In the genomic region with DNA sequence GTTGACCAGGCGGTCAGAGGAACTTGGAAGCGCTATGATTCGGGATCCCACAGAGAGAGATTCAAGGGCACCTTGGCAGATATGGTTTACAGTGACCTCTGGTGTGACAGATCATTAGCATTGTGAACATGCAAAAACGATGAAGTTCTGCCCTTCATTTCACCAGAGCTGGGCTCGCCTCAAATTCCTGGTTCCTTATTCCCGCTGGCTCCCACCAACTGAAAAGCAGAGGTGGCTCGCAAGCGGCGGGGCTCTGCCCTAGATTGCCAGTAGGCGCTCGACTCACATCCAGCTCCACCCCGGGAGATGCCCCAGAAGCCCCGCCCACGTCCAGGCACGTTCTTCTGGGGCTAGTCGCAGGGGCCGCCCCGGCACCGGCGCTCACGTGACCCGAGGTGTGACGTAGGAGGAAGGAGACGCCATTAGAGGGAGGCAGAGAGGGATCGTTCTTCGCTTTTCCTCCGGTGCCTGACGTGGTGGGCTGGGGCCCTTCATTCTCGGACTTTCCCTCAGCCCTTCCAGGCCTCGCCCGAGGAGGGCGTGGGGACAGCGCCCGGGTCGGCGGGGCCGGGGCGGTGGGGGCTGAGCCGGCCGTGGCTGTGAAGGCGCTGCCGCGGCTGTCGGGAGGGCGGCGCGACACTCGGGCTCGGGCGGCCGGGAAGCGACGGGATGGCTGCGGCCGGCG, we compare ENCODE assay signal across 8 cellular contexts. TPM values are rescaled to one million over a fixed set of nuclear protein-coding genes. Genes with fewer than 3 reads are reported as not detected.
DNase-seq lines count a peak whose midpoint lies in the region; ATAC-seq and TF ChIP-seq lines count a peak whose summit lies in the region.

A gene with protein sequence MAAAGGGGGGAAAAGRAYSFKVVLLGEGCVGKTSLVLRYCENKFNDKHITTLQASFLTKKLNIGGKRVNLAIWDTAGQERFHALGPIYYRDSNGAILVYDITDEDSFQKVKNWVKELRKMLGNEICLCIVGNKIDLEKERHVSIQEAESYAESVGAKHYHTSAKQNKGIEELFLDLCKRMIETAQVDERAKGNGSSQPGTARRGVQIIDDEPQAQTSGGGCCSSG (plus strand): TSS at position 403 of the 685 bp plus-strand sequence. CDS start 267 bp downstream, at position 670.

- DNase-seq in NCI-H1694 treated with DMSO at 0.1 percent for 48 hours (lab: John Stamatoyannopoulos, UW) (peak; percentile 82), T-helper 17 cell (peak; percentile 97 to 98 (median 97)), amygdala (lab: John Stamatoyannopoulos, UW) (peak; percentile 47 to 98 (median 94)), left ventricle myocardium inferior (peak; percentile 96), prostate gland (ENCODE audit: low spot score) (peak; percentile 97)

- H3K4me3 ChIP-seq in left ventricle myocardium inferior (peak within 1 kb of the TSS; percentile 89), prostate gland (peak within 1 kb of the TSS; percentile 76 to 78), urinary bladder (ENCODE audit: low read depth, low read length) (peak within 1 kb of the TSS; percentile 89)

- ATAC-seq in HG02885 (IDR thresholded peaks at IDR 0.05; ENCODE audit: poor library complexity, unreplicated experiment) (peak; percentile 95), T-helper 17 cell (peak; percentile 90)

- H3K27me3 Mint-ChIP-seq in T-helper 17 cell, result peaks cover 22% of the 10 kb centered on the region

- H3K27ac Mint-ChIP-seq in T-helper 17 cell, result peak within 1 kb of the TSS; percentile 95

- H3K27me3 ChIP-seq in left ventricle myocardium inferior (ENCODE audit: low read depth) (peaks cover 6% of the 10 kb centered on the region), prostate gland (replicated peaks; ENCODE audit: insufficient read depth) (no peaks in the 10 kb centered on the region)

- TF ChIP-seq CTCF in left ventricle myocardium inferior (IDR thresholded peaks at IDR 0.05; ENCODE audit: borderline replicate concordance), result peak; percentile 49
- peak in 2 of 4 experiments; percentile 56 to 61 for TF ChIP-seq CTCF in prostate gland (IDR thresholded peaks at IDR 0.05)

- peaks cover 21% of the 10 kb centered on the region for H3K4me1 Mint-ChIP-seq in T-helper 17 cell

- 2% methylated on average over 45 of the region's 56 CpGs for WGBS in prostate gland
- 1% methylated on average over 56 of the region's 56 CpGs for WGBS in urinary bladder

- H3K4me3 Mint-ChIP-seq in T-helper 17 cell, result peak within 1 kb of the TSS; percentile 88

- H3K36me3 Mint-ChIP-seq in T-helper 17 cell (ENCODE audit: low read depth), result no peaks in the 10 kb centered on the region

- peaks cover 52% of the 10 kb centered on the region for H3K4me1 ChIP-seq in left ventricle myocardium inferior
- no peaks in the 10 kb centered on the region for H3K4me1 ChIP-seq in prostate gland (replicated peaks)
- H3K4me1 ChIP-seq in urinary bladder (ENCODE audit: insufficient read depth), result peaks cover 2% of the 10 kb centered on the region

- H3K36me3 ChIP-seq in left ventricle myocardium inferior, result peaks cover 23% of the 10 kb centered on the region
- H3K36me3 ChIP-seq in prostate gland, result no peaks in the 10 kb centered on the region
- H3K36me3 ChIP-seq in urinary bladder (ENCODE audit: insufficient read depth), result no peaks in the 10 kb centered on the region

- H3K27ac ChIP-seq in left ventricle myocardium inferior (replicated peaks), result peak within 1 kb of the TSS; percentile 94
- peak within 1 kb of the TSS; percentile 93 to 94 for H3K27ac ChIP-seq in prostate gland
- H3K27ac ChIP-seq in urinary bladder (ENCODE audit: low read depth), result peak within 1 kb of the TSS; percentile 95

- intact Hi-C loops in left ventricle myocardium inferior (cut with micrococcal nuclease), result loop anchor here (10.0 kb wide), 1 partner anchor 110 kb away; no protein-coding TSS in a partner anchor
- intact Hi-C loops in prostate gland (cut with DNase I), result loop anchor here (1.0 to 5.0 kb wide), 2 partner anchors 67 to 85 kb away; a partner anchor contains a TSS

- peaks cover 5% of the 10 kb centered on the region for H3K9me3 ChIP-seq in T-helper 17 cell (ENCODE audit: control insufficient read depth, low read length, poor library complexity, severe bottlenecking)
- H3K9me3 ChIP-seq in left ventricle myocardium inferior (replicated peaks), result peaks cover 17% of the 10 kb centered on the region
- no peaks in the 10 kb centered on the region for H3K9me3 ChIP-seq in prostate gland

- TF ChIP-seq POLR2A in GM15510 (IDR thresholded peaks at IDR 0.05; ENCODE audit: borderline replicate concordance, extremely low read depth, insufficient read length) (peak; percentile 84), prostate gland (IDR thresholded peaks at IDR 0.05) (peak; percentile 94)

RNA-seq across cellular contexts. Expression of the gene that starts here (rescaled TPM):
- 10 to 100 TPM; 58.8 to 68.8 TPM for total RNA-seq in T-helper 17 cell
- total RNA-seq in left ventricle myocardium inferior, result 170 TPM
- 10 to 100 TPM; 20.8 to 23.7 TPM for total RNA-seq in prostate gland
- total RNA-seq in urinary bladder, result 45.0 TPM
- polyA plus RNA-seq in urinary bladder, result 34.7 TPM

Comparison
In these comparisons a context has a peak if more than half of its experiments do, and no peak if none do; other contexts are left out.
1. Peak in every context shown above with its lines: DNase-seq, ATAC-seq, H3K4me3 ChIP-seq and H3K27ac ChIP-seq.